ENCODE assay signal across 26 cellular contexts in genomic region chr19:55898911-55899310, GRCh38. TPM values are rescaled to one million over a fixed set of nuclear protein-coding genes. Genes with fewer than 3 reads are reported as not detected.
"Had no signal": no experiment of that assay in that cellular context is flagged by ENCODE, and none has a peak within 500 bp of the region (broad histone marks: within the 10 kb centered on the region; RNA-seq: fewer than 3 reads in every experiment).

No MANE protein-coding gene starts in this region.

- H3K9me3 ChIP-seq: gastrocnemius medialis, lower lobe of right lung had no signal

- DNase-seq: dermis blood vessel endothelial cell; dorsolateral prefrontal cortex; effector CD4-positive, alpha-beta T cell; effector memory CD4-positive, alpha-beta T cell; esophagus squamous epithelium; foreskin fibroblast; foreskin melanocyte; gastrocnemius medialis; glutamatergic neuron; heart right ventricle; hippocampal formation; left cardiac atrium; left lung; left ventricle myocardium superior; lower lobe of right lung; mesenchymal stem cell; mucosa of descending colon; naive B cell had no signal

- H3K4me3 ChIP-seq: coronary artery, dorsolateral prefrontal cortex, esophagus squamous epithelium, gastrocnemius medialis, heart right ventricle, left lung, lower lobe of right lung, mucosa of descending colon had no signal

- H3K4me1 ChIP-seq: esophagus squamous epithelium, gastrocnemius medialis, heart right ventricle, left lung, lower lobe of right lung had no signal

- H3K27ac ChIP-seq: coronary artery, dorsolateral prefrontal cortex, esophagus squamous epithelium, gastrocnemius medialis, heart right ventricle, left lung, lower lobe of right lung had no signal

- H3K36me3 ChIP-seq: esophagus squamous epithelium, gastrocnemius medialis, heart right ventricle, left lung, lower lobe of right lung had no signal

- H3K4me3 Mint-ChIP-seq: naive B cell had no signal

- H3K27me3 Mint-ChIP-seq: naive B cell had no signal

- H3K27me3 ChIP-seq: esophagus squamous epithelium, gastrocnemius medialis had no signal

- H3K4me1 Mint-ChIP-seq: naive B cell had no signal

- H3K27ac Mint-ChIP-seq: naive B cell had no signal

RNA-seq across cellular contexts. Expression of gene NLRP13, which starts 33.2 kb away (rescaled TPM):
- total RNA-seq: dermis blood vessel endothelial cell, dorsolateral prefrontal cortex, endothelial cell of umbilical vein, epithelial cell of proximal tubule, esophagus squamous epithelium, gastrocnemius medialis, glomerular endothelial cell, heart right ventricle, kidney epithelial cell, left cardiac atrium, left lung, left ventricle myocardium superior, lower lobe of right lung, lung microvascular endothelial cell, mucosa of descending colon, myocyte had no signal

RNA-seq across cellular contexts. Expression of gene NLRP8, which starts 48.7 kb away (rescaled TPM):
- total RNA-seq: dermis blood vessel endothelial cell, dorsolateral prefrontal cortex, endothelial cell of umbilical vein, epithelial cell of proximal tubule, esophagus squamous epithelium, gastrocnemius medialis, glomerular endothelial cell, heart right ventricle, kidney epithelial cell, left cardiac atrium, left lung, left ventricle myocardium superior, lower leg skin, lower lobe of right lung, lung microvascular endothelial cell, mucosa of descending colon, myocyte had no signal
